ENCODE assay signal across 10 cellular contexts in the genomic region with DNA sequence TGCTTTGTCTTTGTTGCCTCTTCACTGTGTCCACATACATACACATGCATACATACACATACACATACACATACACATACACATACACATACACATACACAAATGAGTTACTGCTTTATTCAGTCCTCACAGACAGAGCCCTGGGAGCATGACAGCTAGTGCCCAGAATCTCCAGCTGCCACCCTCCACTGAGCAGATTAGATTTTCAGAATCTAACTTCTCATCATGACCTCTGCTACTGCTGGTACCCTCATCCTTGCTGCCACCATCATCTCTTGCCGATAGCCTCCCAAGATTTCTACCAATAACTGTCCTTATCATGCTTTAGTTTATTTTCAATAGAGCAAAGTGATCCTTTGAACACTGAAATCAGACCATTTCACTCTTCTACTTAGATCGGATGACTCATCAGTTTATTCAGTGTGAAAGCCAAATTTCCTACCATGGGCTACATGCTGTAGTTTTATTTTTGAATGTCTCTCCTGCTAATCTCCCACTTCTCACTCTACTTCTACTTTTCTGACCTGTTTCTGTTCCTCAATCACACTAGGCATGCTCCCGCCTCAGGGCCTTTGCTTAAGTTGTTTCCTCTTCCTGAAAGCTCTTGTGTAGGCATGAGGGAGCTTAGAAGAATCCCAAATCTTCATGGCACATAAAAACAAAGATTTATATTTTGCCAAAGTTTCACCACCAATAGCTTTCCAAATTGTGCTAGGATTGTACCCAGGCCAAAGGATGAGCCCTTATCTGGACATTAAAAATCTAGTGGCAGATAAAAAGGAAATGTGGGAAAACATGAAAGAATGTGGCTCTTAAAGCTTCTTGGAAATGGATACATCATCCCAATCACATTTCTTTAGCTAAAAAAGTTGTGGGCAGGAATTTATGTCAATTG. TPM values are rescaled to one million over a fixed set of nuclear protein-coding genes. Genes with fewer than 3 reads are reported as not detected.
DNase-seq lines count a peak whose midpoint lies in the region; ATAC-seq, FAIRE-seq and TF ChIP-seq lines count a peak whose summit lies in the region.
"Had no signal": no experiment of that assay in that cellular context is flagged by ENCODE, and none has a peak within 500 bp of the region (broad histone marks: within the 10 kb centered on the region; RNA-seq: fewer than 3 reads in every experiment).

No MANE protein-coding gene starts in this region.

- peaks cover 2% of the 10 kb centered on the region for H3K36me3 Mint-ChIP-seq in activated CD8-positive, alpha-beta T cell treated with anti-CD3 and anti-CD28 coated beads for 36 hours (ENCODE audit: low read depth)
- H3K36me3 Mint-ChIP-seq in activated CD8-positive, alpha-beta T cell treated with anti-CD3 and anti-CD28 coated beads, Interleukin-2, amount 10 ng/mL, durations not matched to agents 7 days and 5 days (ENCODE audit: low read depth), result peaks cover 3% of the 10 kb centered on the region

- H3K27me3 Mint-ChIP-seq in activated CD8-positive, alpha-beta T cell treated with anti-CD3 and anti-CD28 coated beads for 36 hours, result no peaks in the 10 kb centered on the region
- no peaks in the 10 kb centered on the region for H3K27me3 Mint-ChIP-seq in activated CD8-positive, alpha-beta T cell treated with anti-CD3 and anti-CD28 coated beads, Interleukin-2, amount 10 ng/mL, durations not matched to agents 7 days and 5 days (ENCODE audit: low read depth)

- no peak overlapping the region for H3K4me3 Mint-ChIP-seq in activated CD8-positive, alpha-beta T cell treated with anti-CD3 and anti-CD28 coated beads for 36 hours
- H3K4me3 Mint-ChIP-seq in activated CD8-positive, alpha-beta T cell treated with anti-CD3 and anti-CD28 coated beads, Interleukin-2, amount 10 ng/mL, durations not matched to agents 7 days and 5 days, result no peak overlapping the region

- POLR2A ChIA-PET in activated CD8-positive, alpha-beta T cell treated with anti-CD3 and anti-CD28 coated beads for 36 hours (lab: Charles Lee), result interaction anchor here (0.7 kb wide), 1 partner anchor 414 kb away, joined by 3 read pairs; no protein-coding TSS in a partner anchor
- POLR2A ChIA-PET in activated CD8-positive, alpha-beta T cell treated with anti-CD3 and anti-CD28 coated beads, Interleukin-2, amount 10 ng/mL, durations not matched to agents 7 days and 5 days (lab: Charles Lee), result no interaction called here

- H3K27ac Mint-ChIP-seq in activated CD8-positive, alpha-beta T cell treated with anti-CD3 and anti-CD28 coated beads for 36 hours, result no peak overlapping the region
- H3K27ac Mint-ChIP-seq in activated CD8-positive, alpha-beta T cell treated with anti-CD3 and anti-CD28 coated beads, Interleukin-2, amount 10 ng/mL, durations not matched to agents 7 days and 5 days, result no peak overlapping the region

- ATAC-seq in activated CD8-positive, alpha-beta T cell treated with anti-CD3 and anti-CD28 coated beads for 36 hours, result peak; percentile 49
- no peak for ATAC-seq in activated CD8-positive, alpha-beta T cell treated with anti-CD3 and anti-CD28 coated beads, Interleukin-2, amount 10 ng/mL, durations not matched to agents 7 days and 5 days
- ATAC-seq in stimulated activated naive CD8-positive, alpha-beta T cell treated with anti-CD3 and anti-CD28 coated beads, Interleukin-15, Interleukin-2, amounts not matched to agents 100 U/mL and 50 U/mL, for 24 hours, result peak; percentile 69
- no peak for ATAC-seq in GM18870 (IDR thresholded peaks at IDR 0.05; ENCODE audit: unreplicated experiment)

- H3K4me1 Mint-ChIP-seq in activated CD8-positive, alpha-beta T cell treated with anti-CD3 and anti-CD28 coated beads for 36 hours (ENCODE audit: low read depth), result peaks cover 22% of the 10 kb centered on the region
- H3K4me1 Mint-ChIP-seq in activated CD8-positive, alpha-beta T cell treated with anti-CD3 and anti-CD28 coated beads, Interleukin-2, amount 10 ng/mL, durations not matched to agents 7 days and 5 days (ENCODE audit: low read depth), result peaks cover 11% of the 10 kb centered on the region

- no peak for DNase-seq in activated CD8-positive, alpha-beta T cell treated with anti-CD3 and anti-CD28 coated beads for 36 hours
- DNase-seq in activated CD8-positive, alpha-beta T cell treated with anti-CD3 and anti-CD28 coated beads, Interleukin-2, amount 10 ng/mL, durations not matched to agents 7 days and 5 days, result no peak
- DNase-seq in RCC 7860 (ENCODE audit: low spot score), result peak; percentile 20
- DNase-seq in fibroblast of the aortic adventitia (ENCODE audit: low read depth), result peak; percentile 75
- DNase-seq in stimulated activated naive CD8-positive, alpha-beta T cell treated with anti-CD3 and anti-CD28 coated beads, Interleukin-15, Interleukin-2, amounts not matched to agents 100 U/mL and 50 U/mL, for 24 hours, result no peak
- DNase-seq in SW480 (ENCODE audit: low spot score), result no peak
- DNase-seq in frontal cortex (ENCODE audit: low spot score in 2 of 2), result no peak

- H3K9me3 Mint-ChIP-seq in activated CD8-positive, alpha-beta T cell treated with anti-CD3 and anti-CD28 coated beads for 36 hours, result peaks cover 4% of the 10 kb centered on the region
- no peaks in the 10 kb centered on the region for H3K9me3 Mint-ChIP-seq in activated CD8-positive, alpha-beta T cell treated with anti-CD3 and anti-CD28 coated beads, Interleukin-2, amount 10 ng/mL, durations not matched to agents 7 days and 5 days (ENCODE audit: insufficient read depth)

- no peak for TF ChIP-seq CTCF in activated CD8-positive, alpha-beta T cell treated with anti-CD3 and anti-CD28 coated beads for 36 hours (IDR thresholded peaks at IDR 0.05)
- TF ChIP-seq CTCF in fibroblast of the aortic adventitia (IDR thresholded peaks at IDR 0.05; ENCODE audit: insufficient read depth, low read length), result no peak

- CTCF ChIA-PET in activated CD8-positive, alpha-beta T cell treated with anti-CD3 and anti-CD28 coated beads for 36 hours (lab: Charles Lee), result no interaction called here
- CTCF ChIA-PET in activated CD8-positive, alpha-beta T cell treated with anti-CD3 and anti-CD28 coated beads, Interleukin-2, amount 10 ng/mL, durations not matched to agents 7 days and 5 days (lab: Charles Lee), result interaction anchor here (1.2 kb wide), 1 partner anchor 322 kb away, joined by 3 read pairs; no protein-coding TSS in a partner anchor

- no peak for FAIRE-seq in RCC 7860 (lab: Jason Lieb, UNC)
- no peak for FAIRE-seq in frontal cortex (lab: Jason Lieb, UNC)

- intact Hi-C loops in activated CD8-positive, alpha-beta T cell treated with anti-CD3 and anti-CD28 coated beads for 36 hours (cut with micrococcal nuclease), result no loop called here

- H3K4me3 ChIP-seq in fibroblast of the aortic adventitia (ENCODE audit: low read depth, low read length), result no peak overlapping the region
- H3K4me3 ChIP-seq: cardiac muscle cell had no signal

RNA-seq across cellular contexts. Expression of a gene that starts 42.9 kb away (rescaled TPM):
- total RNA-seq in activated CD8-positive, alpha-beta T cell treated with anti-CD3 and anti-CD28 coated beads for 36 hours, result not detected
- not detected for total RNA-seq in activated CD8-positive, alpha-beta T cell treated with anti-CD3 and anti-CD28 coated beads, Interleukin-2, amount 10 ng/mL, durations not matched to agents 7 days and 5 days
- total RNA-seq in fibroblast of the aortic adventitia (ENCODE audit: low replicate concordance) (not detected in 2 replicates), frontal cortex (not detected)
- total RNA-seq: cardiac muscle cell, liver had no signal

Comparison
In these comparisons a context has a peak if more than half of its experiments do, and no peak if none do; other contexts are left out.
1. ATAC-seq: peak in activated CD8-positive, alpha-beta T cell treated with anti-CD3 and anti-CD28 coated beads for 36 hours (single experiment) and stimulated activated naive CD8-positive, alpha-beta T cell treated with anti-CD3 and anti-CD28 coated beads, Interleukin-15, Interleukin-2, amounts not matched to agents 100 U/mL and 50 U/mL, for 24 hours (single experiment); none in activated CD8-positive, alpha-beta T cell treated with anti-CD3 and anti-CD28 coated beads, Interleukin-2, amount 10 ng/mL, durations not matched to agents 7 days and 5 days (single experiment) and GM18870 (single experiment).
2. DNase-seq: peak in RCC 7860 (single experiment) and fibroblast of the aortic adventitia (single experiment); none in activated CD8-positive, alpha-beta T cell treated with anti-CD3 and anti-CD28 coated beads for 36 hours (single experiment), activated CD8-positive, alpha-beta T cell treated with anti-CD3 and anti-CD28 coated beads, Interleukin-2, amount 10 ng/mL, durations not matched to agents 7 days and 5 days (single experiment), stimulated activated naive CD8-positive, alpha-beta T cell treated with anti-CD3 and anti-CD28 coated beads, Interleukin-15, Interleukin-2, amounts not matched to agents 100 U/mL and 50 U/mL, for 24 hours (single experiment), SW480 (single experiment) and frontal cortex (0 of 2).